ENCODE assay signal across 18 cellular contexts in the genomic region with DNA sequence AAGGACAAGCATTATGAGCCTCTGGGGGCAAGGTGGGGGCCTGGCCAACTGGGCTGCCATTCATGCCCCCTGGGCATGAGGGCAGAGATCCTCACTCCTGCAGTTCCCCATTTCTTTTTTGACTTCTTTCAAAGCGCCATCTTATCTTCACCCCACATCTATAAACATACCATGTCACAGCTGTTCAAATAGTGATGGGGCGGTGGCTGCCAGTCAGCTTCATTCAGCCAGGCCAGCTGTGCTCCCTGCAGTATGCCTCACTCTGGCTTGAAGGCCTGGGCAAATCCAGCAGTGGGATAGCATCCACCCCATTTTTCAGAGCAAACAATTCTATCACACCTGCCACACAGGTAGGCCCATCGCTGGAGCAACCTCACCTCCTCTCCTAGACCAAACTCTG.
DNase-seq lines count a peak whose midpoint lies in the region; ATAC-seq and TF ChIP-seq lines count a peak whose summit lies in the region.
"Had no signal": no experiment of that assay in that cellular context is flagged by ENCODE, and none has a peak within 500 bp of the region (broad histone marks: within the 10 kb centered on the region; RNA-seq: fewer than 3 reads in every experiment).

No MANE protein-coding gene starts in this region.

- H3K9me3 ChIP-seq in body of pancreas = no peaks in the 10 kb centered on the region

- no peaks in the 10 kb centered on the region for H3K27me3 ChIP-seq in body of pancreas

- ATAC-seq in left colon (peak; percentile 75), body of pancreas (no peak), HG03571 (IDR thresholded peaks at IDR 0.05; ENCODE audit: unreplicated experiment) (no peak)
- ATAC-seq: HCT116, SK-N-SH treated with all-trans-retinoic acid at 6 μM for 48 hours had no signal

- no peak for TF ChIP-seq CTCF in body of pancreas (IDR thresholded peaks at IDR 0.05)

- no peak overlapping the region for H3K4me3 ChIP-seq in body of pancreas

- peak; percentile 6 for DNase-seq in NCI-H748 (lab: John Stamatoyannopoulos, UW; ENCODE audit: unreplicated experiment)
- no peak for DNase-seq in NCI-H748 treated with DMSO at 0.1 percent for 48 hours (lab: John Stamatoyannopoulos, UW)
- peak; percentile 36 for DNase-seq in RPMI7951 (ENCODE audit: low read depth)
- peak in 1 of 2 donors; percentile 24 for DNase-seq in left colon
- DNase-seq in T-helper 1 cell = no peak
- no peak for DNase-seq in body of pancreas
- DNase-seq in posterior cingulate gyrus = no peak
- DNase-seq: COR-L47, DMS79 treated with DMSO at 0.1 percent for 48 hours, GDM1, MM.1S, NCI-H1105, NCI-H2029, NCI-H524 treated with DMSO at 0.1 percent for 48 hours had no signal

- intact Hi-C loops in left colon (cut with DNase I, micrococcal nuclease) (no loop called here), body of pancreas (cut with DNase I) (no loop called here), posterior cingulate gyrus (cut with DNase I) (no loop called here)

- no peaks in the 10 kb centered on the region for H3K4me1 ChIP-seq in body of pancreas

- no peak for TF ChIP-seq POLR2A in body of pancreas (IDR thresholded peaks at IDR 0.05)

- 37 to 44% methylated on average over 3 of the region's 3 CpGs for WGBS in body of pancreas, 2 donors

- H3K36me3 ChIP-seq in body of pancreas (replicated peaks in 1 of 2; ENCODE audit: insufficient read depth in 1 of 2, low read depth in 2 of 2) = no peaks in the 10 kb centered on the region

- no peak overlapping the region for H3K27ac ChIP-seq in body of pancreas
- H3K27ac ChIP-seq: KMS-11 had no signal

Comparison
In these comparisons a context has a peak if more than half of its experiments do, and no peak if none do; other contexts are left out.
1. DNase-seq: peak in NCI-H748 (single experiment) and RPMI7951 (single experiment); none in NCI-H748 treated with DMSO at 0.1 percent for 48 hours (single experiment), T-helper 1 cell (0 of 5), body of pancreas (0 of 4) and posterior cingulate gyrus (0 of 10).